17 cellular contexts compared by ENCODE assay signal in the genomic region with DNA sequence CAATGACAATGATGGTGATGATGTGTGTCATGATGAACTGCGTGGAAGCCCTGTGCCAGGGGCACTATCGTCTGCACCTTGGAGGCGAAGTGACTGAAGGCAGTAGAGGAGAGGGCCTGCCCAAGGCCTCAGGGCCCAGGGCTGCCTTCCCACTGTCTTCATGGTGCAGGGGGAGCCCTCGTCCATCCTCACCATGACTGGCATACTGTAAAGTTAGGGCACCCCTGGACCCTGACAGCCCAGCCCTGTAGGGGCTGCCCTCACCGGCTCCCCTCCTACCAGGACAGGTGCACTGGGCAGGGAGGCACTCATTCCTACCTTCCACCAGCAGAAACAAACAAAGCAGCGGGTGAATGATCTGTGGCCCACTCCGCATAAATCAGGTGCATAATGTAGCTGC.
DNase-seq lines count a peak whose midpoint lies in the region; ATAC-seq and TF ChIP-seq lines count a peak whose summit lies in the region.
"Had no signal": no experiment of that assay in that cellular context is flagged by ENCODE, and none has a peak within 500 bp of the region (broad histone marks: within the 10 kb centered on the region; RNA-seq: fewer than 3 reads in every experiment).

No MANE protein-coding gene starts in this region.

- H2BK12ac ChIP-seq in neuronal stem cell (ENCODE audit: low read length), result no peak overlapping the region

- intact Hi-C loops in activated CD8-positive, alpha-beta T cell treated with anti-CD3 and anti-CD28 coated beads for 36 hours (cut with micrococcal nuclease), result no loop called here
- intact Hi-C loops in mammary epithelial cell (cut with micrococcal nuclease), result no loop called here

- H3K4me1 Mint-ChIP-seq in activated CD8-positive, alpha-beta T cell treated with anti-CD3 and anti-CD28 coated beads, Interleukin-2, amount 10 ng/mL, durations not matched to agents 7 days and 5 days (ENCODE audit: low read depth), result no peaks in the 10 kb centered on the region
- no peaks in the 10 kb centered on the region for H3K4me1 Mint-ChIP-seq in activated CD8-positive, alpha-beta T cell treated with anti-CD3 and anti-CD28 coated beads for 36 hours (ENCODE audit: low read depth)

- H3K14ac ChIP-seq in neuronal stem cell (ENCODE audit: low read length), result no peak overlapping the region

- H3K27me3 ChIP-seq in neuronal stem cell (ENCODE audit: control insufficient read depth in 3 of 3, insufficient read depth in 3 of 3, low read depth in 1 of 3, low read length in 3 of 3) (no peaks in the 10 kb centered on the region), mammary epithelial cell (ENCODE audit: insufficient read depth, low read length) (no peaks in the 10 kb centered on the region)
- H3K27me3 ChIP-seq: BLaER1 treated with 17β-estradiol and CSF1 and Interleukin-3, amounts not matched to agents 10 nM and 100 nM had no signal

- no peak overlapping the region for H4K8ac ChIP-seq in neuronal stem cell (ENCODE audit: low read depth, low read length)

- in situ Hi-C loops in mammary epithelial cell (cut with MboI; ENCODE audit: low sequenced_read_pairs in 2 of 2), result no loop called here

- H3K4me3 ChIP-seq in neuronal stem cell (ENCODE audit: low read length in 2 of 2), result no peak overlapping the region
- H3K4me3 ChIP-seq in mammary epithelial cell (replicated peaks in 1 of 3; ENCODE audit: insufficient read depth in 1 of 3, low read depth in 2 of 3, low read length in 3 of 3), result no peak overlapping the region
- H3K4me3 ChIP-seq: A549; BLaER1 treated with 17β-estradiol and CSF1 and Interleukin-3, amounts not matched to agents 10 nM and 100 nM had no signal

- H2AFZ ChIP-seq in neuronal stem cell (ENCODE audit: low read length), result no peak overlapping the region
- H2AFZ ChIP-seq in mammary epithelial cell (ENCODE audit: low read depth, low read length), result no peak overlapping the region

- H3K4me2 ChIP-seq in neuronal stem cell (ENCODE audit: insufficient read depth, low read length, poor library complexity, severe bottlenecking) (no peak overlapping the region), mammary epithelial cell (ENCODE audit: insufficient read depth, low read depth, low read length) (no peak overlapping the region)
- H3K4me2 ChIP-seq: A549; BLaER1 treated with 17β-estradiol and CSF1 and Interleukin-3, amounts not matched to agents 10 nM and 100 nM had no signal

- no peaks in the 10 kb centered on the region for H3K27me3 Mint-ChIP-seq in activated CD8-positive, alpha-beta T cell treated with anti-CD3 and anti-CD28 coated beads, Interleukin-2, amount 10 ng/mL, durations not matched to agents 7 days and 5 days (ENCODE audit: low read depth)
- peaks cover 2% of the 10 kb centered on the region for H3K27me3 Mint-ChIP-seq in activated CD8-positive, alpha-beta T cell treated with anti-CD3 and anti-CD28 coated beads for 36 hours
- H3K27me3 Mint-ChIP-seq: CD4-positive, alpha-beta T cell had no signal

- no peak overlapping the region for H2BK120ac ChIP-seq in neuronal stem cell (ENCODE audit: low read depth, low read length)

- H3K23ac ChIP-seq in neuronal stem cell (ENCODE audit: low read depth, low read length, poor library complexity), result peak overlapping the region; percentile 80

- H2BK5ac ChIP-seq in neuronal stem cell (ENCODE audit: low read length), result no peak overlapping the region

- no peak overlapping the region for H4K91ac ChIP-seq in neuronal stem cell (ENCODE audit: low read depth, low read length, poor library complexity)

- H3K4me1 ChIP-seq in neuronal stem cell (ENCODE audit: control insufficient read depth in 2 of 2, insufficient read depth in 1 of 2, low read depth in 1 of 2, low read length in 2 of 2), result peaks cover 0 to 3% of the 10 kb centered on the region in 2 donors
- H3K4me1 ChIP-seq in mammary epithelial cell (ENCODE audit: insufficient read depth, low read length), result no peaks in the 10 kb centered on the region
- H3K4me1 ChIP-seq: A549, Caco-2 had no signal

- H3K9me3 ChIP-seq in neuronal stem cell (replicated peaks in 1 of 2; ENCODE audit: control insufficient read depth in 2 of 2, insufficient read depth in 1 of 2, low read depth in 1 of 2, low read length in 2 of 2) (no peaks in the 10 kb centered on the region), mammary epithelial cell (replicated peaks; ENCODE audit: insufficient read depth, low read length) (peaks cover 31% of the 10 kb centered on the region)
- H3K9me3 ChIP-seq: A549, Caco-2 had no signal

- H3K9me3 Mint-ChIP-seq in activated CD8-positive, alpha-beta T cell treated with anti-CD3 and anti-CD28 coated beads, Interleukin-2, amount 10 ng/mL, durations not matched to agents 7 days and 5 days (ENCODE audit: insufficient read depth), result no peaks in the 10 kb centered on the region
- no peaks in the 10 kb centered on the region for H3K9me3 Mint-ChIP-seq in activated CD8-positive, alpha-beta T cell treated with anti-CD3 and anti-CD28 coated beads for 36 hours
- H3K9me3 Mint-ChIP-seq: CD4-positive, alpha-beta T cell; CD8-positive, alpha-beta T cell had no signal

- H3K9ac ChIP-seq in neuronal stem cell (ENCODE audit: low read depth, low read length, poor library complexity) (no peak overlapping the region), mammary epithelial cell (ENCODE audit: insufficient read depth, low read length) (no peak overlapping the region)
- H3K9ac ChIP-seq: BLaER1 treated with 17β-estradiol and CSF1 and Interleukin-3, amounts not matched to agents 10 nM and 100 nM had no signal

- WGBS in neuronal stem cell (ENCODE audit: extremely low coverage in 2 of 2, insufficient read length in 2 of 2, insufficient replicate concordance in 1 of 2), 2 donors, result no CpG with 5 or more reads among the region's 7 CpGs
- 79% methylated on average over 7 of the region's 7 CpGs for WGBS in mammary epithelial cell (ENCODE audit: low coverage, missing lambda C conversion rate)

- no peaks in the 10 kb centered on the region for H3K36me3 ChIP-seq in neuronal stem cell (replicated peaks in 1 of 2; ENCODE audit: control insufficient read depth in 2 of 2, insufficient read depth in 2 of 2, low read length in 2 of 2)
- no peaks in the 10 kb centered on the region for H3K36me3 ChIP-seq in mammary epithelial cell (ENCODE audit: insufficient read depth, low read length)
- H3K36me3 ChIP-seq: BLaER1 treated with 17β-estradiol and CSF1 and Interleukin-3, amounts not matched to agents 10 nM and 100 nM had no signal

- dilution Hi-C loops in mammary epithelial cell (cut with HindIII; ENCODE audit: low sequenced_read_pairs), result no loop called here

- no peaks in the 10 kb centered on the region for H3K79me1 ChIP-seq in neuronal stem cell (ENCODE audit: low read depth, low read length)

- no peak overlapping the region for H3K27ac Mint-ChIP-seq in activated CD8-positive, alpha-beta T cell treated with anti-CD3 and anti-CD28 coated beads, Interleukin-2, amount 10 ng/mL, durations not matched to agents 7 days and 5 days
- H3K27ac Mint-ChIP-seq in activated CD8-positive, alpha-beta T cell treated with anti-CD3 and anti-CD28 coated beads for 36 hours, result no peak overlapping the region
- H3K27ac Mint-ChIP-seq: CD4-positive, alpha-beta T cell; CD8-positive, alpha-beta T cell had no signal

- no peak overlapping the region for H2AK5ac ChIP-seq in neuronal stem cell (ENCODE audit: low read depth, low read length)

- no peak for TF ChIP-seq CTCF in activated CD8-positive, alpha-beta T cell treated with anti-CD3 and anti-CD28 coated beads for 36 hours (IDR thresholded peaks at IDR 0.05)
- TF ChIP-seq CTCF in mammary epithelial cell (conservative IDR thresholded peaks at IDR 0.05 in 1 of 2, IDR thresholded peaks at IDR 0.05 in 1 of 2; ENCODE audit: extremely low read depth in 1 of 2, insufficient read depth in 1 of 2, low read depth in 1 of 2, low read length in 2 of 2), result no peak

- H3K4ac ChIP-seq in neuronal stem cell (ENCODE audit: low read length), result no peak overlapping the region

- H4K20me1 ChIP-seq in mammary epithelial cell (ENCODE audit: insufficient read depth, low read length), result no peaks in the 10 kb centered on the region
- H4K20me1 ChIP-seq: BLaER1 treated with 17β-estradiol and CSF1 and Interleukin-3, amounts not matched to agents 10 nM and 100 nM had no signal

- H3K79me2 ChIP-seq in mammary epithelial cell (ENCODE audit: insufficient read depth, low read length), result no peaks in the 10 kb centered on the region

- no peak overlapping the region for H3K27ac ChIP-seq in neuronal stem cell (replicated peaks; ENCODE audit: low read length)
- H3K27ac ChIP-seq in mammary epithelial cell (ENCODE audit: insufficient read depth, low read depth, low read length), result no peak overlapping the region
- H3K27ac ChIP-seq: 22Rv1; A549; BLaER1 treated with 17β-estradiol and CSF1 and Interleukin-3, amounts not matched to agents 10 nM and 100 nM; C4-2B had no signal

- peak; percentile 16 for DNase-seq in activated CD8-positive, alpha-beta T cell treated with anti-CD3 and anti-CD28 coated beads, Interleukin-2, amount 10 ng/mL, durations not matched to agents 7 days and 5 days
- no peak for DNase-seq in activated CD8-positive, alpha-beta T cell treated with anti-CD3 and anti-CD28 coated beads for 36 hours
- DNase-seq in neuronal stem cell (ENCODE audit: low spot score) (no peak), UCSD-AML1 (lab: John Stamatoyannopoulos, UW; ENCODE audit: unreplicated experiment) (no peak), mammary epithelial cell (no peak)
- DNase-seq: AML-193; Caco-2; Calu3; CD4-positive, alpha-beta T cell; CD8-positive, alpha-beta T cell; DMS79 treated with DMSO at 0.1 percent for 48 hours; GF-D8 had no signal

- CTCF ChIA-PET in activated CD8-positive, alpha-beta T cell treated with anti-CD3 and anti-CD28 coated beads, Interleukin-2, amount 10 ng/mL, durations not matched to agents 7 days and 5 days (lab: Charles Lee), result no interaction called here
- CTCF ChIA-PET in activated CD8-positive, alpha-beta T cell treated with anti-CD3 and anti-CD28 coated beads for 36 hours (lab: Charles Lee), result no interaction called here
- CTCF ChIA-PET in mammary epithelial cell (lab: Charles Lee; ENCODE audit: low non-redundant PET), result no interaction called here

- no peak overlapping the region for H3K18ac ChIP-seq in neuronal stem cell (ENCODE audit: low read length)

- H3K36me3 Mint-ChIP-seq in activated CD8-positive, alpha-beta T cell treated with anti-CD3 and anti-CD28 coated beads, Interleukin-2, amount 10 ng/mL, durations not matched to agents 7 days and 5 days (ENCODE audit: low read depth), result no peaks in the 10 kb centered on the region
- H3K36me3 Mint-ChIP-seq in activated CD8-positive, alpha-beta T cell treated with anti-CD3 and anti-CD28 coated beads for 36 hours (ENCODE audit: low read depth), result no peaks in the 10 kb centered on the region
- H3K36me3 Mint-ChIP-seq: CD8-positive, alpha-beta T cell had no signal

- POLR2A ChIA-PET in activated CD8-positive, alpha-beta T cell treated with anti-CD3 and anti-CD28 coated beads, Interleukin-2, amount 10 ng/mL, durations not matched to agents 7 days and 5 days (lab: Charles Lee), result no interaction called here
- POLR2A ChIA-PET in activated CD8-positive, alpha-beta T cell treated with anti-CD3 and anti-CD28 coated beads for 36 hours (lab: Charles Lee), result no interaction called here

- no peak overlapping the region for H3K4me3 Mint-ChIP-seq in activated CD8-positive, alpha-beta T cell treated with anti-CD3 and anti-CD28 coated beads, Interleukin-2, amount 10 ng/mL, durations not matched to agents 7 days and 5 days
- no peak overlapping the region for H3K4me3 Mint-ChIP-seq in activated CD8-positive, alpha-beta T cell treated with anti-CD3 and anti-CD28 coated beads for 36 hours
- H3K4me3 Mint-ChIP-seq: B cell; CD4-positive, alpha-beta T cell; CD8-positive, alpha-beta T cell had no signal

- no peak for ATAC-seq in activated CD8-positive, alpha-beta T cell treated with anti-CD3 and anti-CD28 coated beads, Interleukin-2, amount 10 ng/mL, durations not matched to agents 7 days and 5 days
- ATAC-seq in activated CD8-positive, alpha-beta T cell treated with anti-CD3 and anti-CD28 coated beads for 36 hours, result no peak
- ATAC-seq: A549; CD8-positive, alpha-beta T cell had no signal

- H2BK15ac ChIP-seq in neuronal stem cell (ENCODE audit: low read length), result no peak overlapping the region

- BruUV-seq in mammary epithelial cell (replicated peaks; lab: Mats Ljungman, UMichigan), result no TSS peak
